In the genomic region with DNA sequence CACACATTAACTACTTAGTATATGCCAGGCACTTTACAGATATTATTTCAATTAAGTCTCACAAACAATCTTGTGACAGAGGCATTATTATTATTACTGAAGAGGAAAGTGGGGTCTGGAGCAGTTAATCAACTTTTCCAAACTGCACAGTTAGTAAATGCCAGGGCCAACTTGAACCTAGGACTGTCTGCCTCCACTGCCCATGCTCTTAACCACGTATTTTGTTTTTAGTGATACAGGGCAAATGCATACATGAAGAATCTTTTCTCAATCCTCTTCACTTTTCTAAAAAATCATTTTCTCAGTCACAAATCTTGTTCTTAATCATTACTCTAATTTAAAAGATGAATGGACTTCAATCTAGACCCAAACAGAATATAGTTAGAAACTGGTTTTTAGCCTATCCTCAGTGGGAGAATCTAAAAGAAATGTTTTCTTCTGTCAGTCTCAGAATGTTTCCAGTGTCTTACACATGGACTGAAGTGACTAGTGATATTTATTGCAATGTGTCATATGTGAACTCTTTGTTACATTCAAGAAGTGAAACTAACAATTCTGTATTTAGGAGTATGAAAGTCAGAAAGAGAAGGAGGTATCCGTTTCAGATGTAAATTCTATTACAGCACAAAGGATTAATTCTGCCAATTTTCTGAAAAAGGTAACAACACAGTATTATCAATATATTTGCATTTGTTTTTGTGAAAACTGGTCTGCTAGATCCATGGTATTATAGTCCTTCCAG, we compare ENCODE assay signal across 15 cellular contexts. TPM values are rescaled to one million over a fixed set of nuclear protein-coding genes. Genes with fewer than 3 reads are reported as not detected.
A peak's percentile ranks its signal among the peaks of the same experiment; 100 is the strongest.
DNase-seq lines count a peak whose midpoint lies in the region; ATAC-seq, FAIRE-seq and TF ChIP-seq lines count a peak whose summit lies in the region.
"Had no signal": no experiment of that assay in that cellular context is flagged by ENCODE, and none has a peak within 500 bp of the region (broad histone marks: within the 10 kb centered on the region; RNA-seq: fewer than 3 reads in every experiment).

No MANE protein-coding gene starts in this region.

- H3K4me3 ChIP-seq in GM12865 (ENCODE audit: low read depth, low read length) (no peak overlapping the region), kidney (ENCODE audit: low read length in 2 of 2) (no peak overlapping the region)
- H3K4me3 ChIP-seq: tibial artery had no signal

- no peak for TF ChIP-seq CTCF in GM12865 (IDR thresholded peaks at IDR 0.05; ENCODE audit: insufficient read depth, low read depth, low read length, missing control alignments)
- no peak for TF ChIP-seq CTCF in kidney (IDR thresholded peaks at IDR 0.05; ENCODE audit: borderline replicate concordance, extremely low read depth, insufficient read depth)

- no peak overlapping the region for H3K27ac ChIP-seq in kidney (ENCODE audit: low read depth in 2 of 2, low read length in 2 of 2)
- H3K27ac ChIP-seq: KMS-11, RWPE1, tibial artery had no signal

- no peak overlapping the region for H3K9ac ChIP-seq in kidney (ENCODE audit: low read length in 2 of 2)
- H3K9ac ChIP-seq: KMS-11 had no signal

- DNase-seq in GM12865 (ENCODE audit: low read depth) = peak; percentile 30
- DNase-seq in NCI-H82 treated with DMSO at 0.1 percent for 48 hours (lab: John Stamatoyannopoulos, UW; ENCODE audit: unreplicated experiment) = no peak
- no peak for DNase-seq in HT-29 (ENCODE audit: low spot score)
- no peak for DNase-seq in AG20443 (ENCODE audit: low spot score)
- no peak for DNase-seq in kidney
- DNase-seq: dermis blood vessel endothelial cell, H9, NCI-H2171 treated with DMSO at 0.1 percent for 48 hours, retina, tibial artery had no signal

- FAIRE-seq in kidney (lab: Jason Lieb, UNC) = no peak

- no peaks in the 10 kb centered on the region for H3K9me3 ChIP-seq in kidney (ENCODE audit: control insufficient read depth in 1 of 2, low read length in 2 of 2)
- H3K9me3 ChIP-seq: tibial artery had no signal

- peak; percentile 70 for ATAC-seq in GM19324 (IDR thresholded peaks at IDR 0.05; ENCODE audit: low FRiP score, unreplicated experiment)
- ATAC-seq in HG02642 (IDR thresholded peaks at IDR 0.05; ENCODE audit: poor library complexity, unreplicated experiment) = peak; percentile 81
- peak; percentile 86 for ATAC-seq in HG03521 (IDR thresholded peaks at IDR 0.05; ENCODE audit: unreplicated experiment)

- H3K36me3 ChIP-seq in kidney (ENCODE audit: control insufficient read depth in 1 of 2, insufficient read depth in 2 of 2, low read length in 2 of 2) = no peaks in the 10 kb centered on the region
- H3K36me3 ChIP-seq: tibial artery had no signal

- intact Hi-C loops in kidney (cut with DNase I) = no loop called here

- no peaks in the 10 kb centered on the region for H3K4me1 ChIP-seq in kidney (ENCODE audit: control insufficient read depth in 1 of 2, insufficient read depth in 1 of 2, low read depth in 1 of 2, low read length in 2 of 2)
- H3K4me1 ChIP-seq: tibial artery had no signal

RNA-seq across cellular contexts. Expression of a gene that starts 55.5 kb away (rescaled TPM):
- total RNA-seq in HT-29 (2014; rRNA removed; shearing (Covaris generic)) = 2.6 and 2.9 TPM in 2 replicates
- 6.2 TPM for total RNA-seq in kidney
- 1.8 TPM for polyA plus RNA-seq in kidney (ENCODE audit: insufficient read depth, low read depth, low replicate concordance)
